Comparison of ENCODE assay signal across 1 cellular context in the genomic region with DNA sequence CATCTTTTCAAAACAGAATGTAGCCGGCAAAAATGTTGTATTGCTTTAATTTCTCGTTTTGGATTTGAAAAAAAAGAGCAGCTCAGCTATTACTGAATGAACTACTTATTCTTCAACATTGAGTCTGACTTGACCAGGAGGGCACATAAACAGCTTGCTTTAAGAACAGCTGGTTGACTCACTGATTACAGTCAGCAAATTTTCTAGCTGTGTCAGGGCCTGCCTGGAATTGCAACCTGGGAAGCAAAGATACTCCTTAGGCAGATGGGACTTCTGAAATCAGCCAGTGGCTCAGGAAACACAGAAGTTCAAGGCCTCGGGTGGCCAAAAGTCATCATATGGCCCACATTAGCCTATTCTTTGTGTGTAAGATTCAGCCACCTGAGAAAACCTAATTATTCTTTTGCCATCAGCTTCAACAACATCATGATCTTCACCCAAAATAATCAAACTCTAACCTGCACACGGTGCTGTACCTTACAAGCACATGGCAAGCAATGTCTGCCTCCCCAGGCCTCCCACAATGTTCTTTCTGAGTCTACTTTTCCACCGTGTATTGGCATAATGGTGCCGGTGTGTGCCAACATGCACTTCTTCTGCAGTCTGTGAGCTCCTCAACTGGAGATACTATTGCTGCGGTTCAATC.
A peak's percentile ranks its signal among the peaks of the same experiment; 100 is the strongest.
TF ChIP-seq lines count a peak whose summit lies in the region.

No MANE protein-coding gene starts in this region.

TF ChIP-seq in IMR-90, 13 proteins besides CTCF, POLR2A, EP300 and RAD21 (continued from another document):
- peak; percentile 88 for TF ChIP-seq NFE2L2 (IDR thresholded peaks at IDR 0.05; ENCODE audit: low read depth, low read length)
